Comparison of ENCODE assay signal across 8 cellular contexts in genomic region chr3:67113802-67114407, GRCh38.
DNase-seq lines count a peak whose midpoint lies in the region; ATAC-seq and TF ChIP-seq lines count a peak whose summit lies in the region.

No MANE protein-coding gene starts in this region.

- H4K20me1 ChIP-seq in MM.1S (ENCODE audit: insufficient read depth, low read length), result no peaks in the 10 kb centered on the region
- no peaks in the 10 kb centered on the region for H4K20me1 ChIP-seq in SK-N-SH (ENCODE audit: insufficient read depth)

- H3K79me2 ChIP-seq in MM.1S (ENCODE audit: low read length), result no peaks in the 10 kb centered on the region
- no peaks in the 10 kb centered on the region for H3K79me2 ChIP-seq in SK-N-SH (ENCODE audit: insufficient read depth)

- WGBS in SK-N-SH (ENCODE audit: low lambda C conversion rate), result 3% methylated on average over 5 of the region's 6 CpGs
- 7 to 10% (median 10%) methylated on average over 6 of the region's 6 CpGs for WGBS in psoas muscle, 3 donors

- peak; percentile 99 to 100 for ATAC-seq in activated naive CD4-positive, alpha-beta T cell treated with anti-CD3 and anti-CD28 coated beads, Interleukin-2, amount 50 U/mL, for 72 hours
- ATAC-seq in Right ventricle myocardium superior (ENCODE audit: poor library complexity) (peak; percentile 77), psoas muscle (peak; percentile 61 to 82 (median 69))

- H3K4me1 ChIP-seq in HEK293 (ENCODE audit: control insufficient read depth, insufficient read depth, low read length), result no peaks in the 10 kb centered on the region
- H3K4me1 ChIP-seq in MM.1S (ENCODE audit: low read length), result no peaks in the 10 kb centered on the region
- no peaks in the 10 kb centered on the region for H3K4me1 ChIP-seq in SK-N-SH (ENCODE audit: control insufficient read depth in 1 of 2, insufficient read depth in 2 of 2, low read depth in 1 of 2, low read length in 1 of 2)
- H3K4me1 ChIP-seq in psoas muscle, result no peaks in the 10 kb centered on the region

- no peak overlapping the region for H3K4me3 ChIP-seq in HEK293 (ENCODE audit: low read depth, low read length)
- no peak overlapping the region for H3K4me3 ChIP-seq in MM.1S (ENCODE audit: low read length)
- no peak overlapping the region for H3K4me3 ChIP-seq in SK-N-SH (ENCODE audit: low read depth in 2 of 2, low read length in 1 of 2)
- H3K4me3 ChIP-seq in psoas muscle, result no peak overlapping the region

- no peaks in the 10 kb centered on the region for H3K9me3 Mint-ChIP-seq in activated naive CD4-positive, alpha-beta T cell treated with anti-CD3 and anti-CD28 coated beads, Interleukin-2, amount 50 U/mL, for 72 hours

- H3F3A ChIP-seq in MM.1S (ENCODE audit: insufficient read depth, low read length) (no peaks in the 10 kb centered on the region), SK-N-SH (replicated peaks; ENCODE audit: insufficient read depth) (no peaks in the 10 kb centered on the region)

- H3K27ac Mint-ChIP-seq in activated naive CD4-positive, alpha-beta T cell treated with anti-CD3 and anti-CD28 coated beads, Interleukin-2, amount 50 U/mL, for 72 hours, result no peak overlapping the region

- no peak overlapping the region for H2AFZ ChIP-seq in MM.1S (ENCODE audit: low read length)
- no peak overlapping the region for H2AFZ ChIP-seq in SK-N-SH (ENCODE audit: low read depth)

- CTCF ChIA-PET in HEK293 (lab: Yijun Ruan, JAX), result interaction anchor here (0.5 to 1.6 kb wide), 30 partner anchors 8 to 1858 kb away, joined by 3 to 18 read pairs (median 4); no protein-coding TSS in a partner anchor
- CTCF ChIA-PET in SK-N-SH (lab: Yijun Ruan, JAX), result interaction anchor here (0.5 to 3.5 kb wide), 50 partner anchors 9 to 1847 kb away, joined by 3 to 47 read pairs (median 4); no protein-coding TSS in a partner anchor

- TF ChIP-seq EP300 in SK-N-SH (IDR thresholded peaks at IDR 0.05; ENCODE audit: borderline replicate concordance in 1 of 2, low read depth in 1 of 2, low read length in 1 of 2), result no peak

- peak; percentile 81 for TF ChIP-seq RAD21 in SK-N-SH (IDR thresholded peaks at IDR 0.05; ENCODE audit: low read length)

- POLR2A ChIA-PET in HEK293 (lab: Yijun Ruan, JAX), result no interaction called here
- POLR2A ChIA-PET in SK-N-SH (lab: Yijun Ruan, JAX), result no interaction called here

- H3K9me2 ChIP-seq in MM.1S (replicated peaks; ENCODE audit: insufficient read depth, low read length) (no peaks in the 10 kb centered on the region), SK-N-SH (no peaks in the 10 kb centered on the region)

- intact Hi-C loops in Right ventricle myocardium superior (cut with DNase I) (loop anchor here (10.0 kb wide), 1 partner anchor 1771 kb away; no protein-coding TSS in a partner anchor), psoas muscle (cut with DNase I) (loop anchor here in 1 of 2 donors (10.0 kb wide), 1 partner anchor 139 kb away; no protein-coding TSS in a partner anchor)

- TF ChIP-seq CTCF in GM12873 (IDR thresholded peaks at IDR 0.05; ENCODE audit: insufficient read depth, low read depth, low read length, missing control alignments), result peak; percentile 98
- peak; percentile 70; the same call in 1 of the 2 replicates for TF ChIP-seq CTCF in HEK293 (tag by site-specific recombination; IDR thresholded peaks at IDR 0.05)
- peak; percentile 97 for TF ChIP-seq CTCF in MM.1S (IDR thresholded peaks at IDR 0.05; ENCODE audit: low read length)
- peak; percentile 96 for TF ChIP-seq CTCF in SK-N-SH (IDR thresholded peaks at IDR 0.05)
- TF ChIP-seq CTCF in psoas muscle (IDR thresholded peaks at IDR 0.05), result peak; percentile 71

- H3K36me3 ChIP-seq in HEK293 (ENCODE audit: control insufficient read depth in 2 of 2, insufficient read depth in 1 of 2, low read length in 2 of 2), result no peaks in the 10 kb centered on the region
- H3K36me3 ChIP-seq in MM.1S (replicated peaks; ENCODE audit: insufficient read depth, low read length), result no peaks in the 10 kb centered on the region
- H3K36me3 ChIP-seq in SK-N-SH (replicated peaks in 1 of 2; ENCODE audit: control insufficient read depth in 1 of 2, insufficient read depth in 2 of 2, low read length in 1 of 2), result no peaks in the 10 kb centered on the region
- no peaks in the 10 kb centered on the region for H3K36me3 ChIP-seq in psoas muscle (ENCODE audit: insufficient read depth in 1 of 2, low read depth in 1 of 2)

- H3K36me3 Mint-ChIP-seq in activated naive CD4-positive, alpha-beta T cell treated with anti-CD3 and anti-CD28 coated beads, Interleukin-2, amount 50 U/mL, for 72 hours, result no peaks in the 10 kb centered on the region

- H3K9me3 ChIP-seq in HEK293 (ENCODE audit: control insufficient read depth, insufficient read depth, low read depth, low read length) (no peaks in the 10 kb centered on the region), MM.1S (replicated peaks; ENCODE audit: insufficient read depth, low read length) (no peaks in the 10 kb centered on the region), SK-N-SH (no peaks in the 10 kb centered on the region), psoas muscle (no peaks in the 10 kb centered on the region)

- H3K4me2 ChIP-seq in MM.1S (ENCODE audit: low read depth, low read length) (no peak overlapping the region), SK-N-SH (no peak overlapping the region)

- H3K9ac ChIP-seq in MM.1S (ENCODE audit: low read length), result no peak overlapping the region
- H3K9ac ChIP-seq in SK-N-SH, result no peak overlapping the region

- H3K27me3 ChIP-seq in MM.1S (replicated peaks; ENCODE audit: insufficient read depth, low read length) (no peaks in the 10 kb centered on the region), SK-N-SH (ENCODE audit: insufficient read depth) (no peaks in the 10 kb centered on the region), psoas muscle (ENCODE audit: insufficient read depth in 3 of 3, low read length in 2 of 3) (no peaks in the 10 kb centered on the region)

- no peak overlapping the region for H3K27ac ChIP-seq in HEK293 (ENCODE audit: extremely low read depth, low read depth, low read length)
- H3K27ac ChIP-seq in MM.1S (ENCODE audit: low read length), result no peak overlapping the region
- no peak overlapping the region for H3K27ac ChIP-seq in SK-N-SH (ENCODE audit: low read depth in 2 of 2, low read length in 1 of 2)
- no peak overlapping the region for H3K27ac ChIP-seq in psoas muscle

- DNase-seq in MM.1S (peak; percentile 83), SK-N-SH (peak; percentile 48), Right ventricle myocardium superior (peak; percentile 70), psoas muscle (peak; percentile 41 to 59), DMS79 (lab: John Stamatoyannopoulos, UW) (no peak)
- peak; percentile 82 to 84 for DNase-seq in activated naive CD4-positive, alpha-beta T cell treated with anti-CD3 and anti-CD28 coated beads, Interleukin-2, amount 50 U/mL, for 72 hours (ENCODE audit: low spot score in 2 of 2)

TF ChIP-seq in HEK293, 187 proteins besides CTCF, POLR2A, EP300 and RAD21 (continues in another document):
- TF ChIP-seq ZNF2 (tag by site-specific recombination; IDR thresholded peaks at IDR 0.05) (peak; percentile 97), ZNF174 (tag by site-specific recombination; IDR thresholded peaks at IDR 0.05) (no peak), ZNF629 (tag by site-specific recombination; IDR thresholded peaks at IDR 0.05) (no peak)

TF ChIP-seq in SK-N-SH, 30 proteins besides CTCF, POLR2A, EP300 and RAD21 (continues in another document):
- TF ChIP-seq ZBTB33 (IDR thresholded peaks at IDR 0.05; ENCODE audit: borderline replicate concordance, low read depth), result no peak
- TF ChIP-seq FOXJ3 (CRISPR knock-in tag; IDR thresholded peaks at IDR 0.05), result no peak
- no peak for TF ChIP-seq TEAD4 (IDR thresholded peaks at IDR 0.05; ENCODE audit: borderline replicate concordance, insufficient read depth)
- peak; percentile 25; the same call in 1 of the 2 replicates for TF ChIP-seq JUND (IDR thresholded peaks at IDR 0.05)
- 0 out of 2 replicates have a peak, but pooled peaks have one; percentile 37 for TF ChIP-seq MAX (IDR thresholded peaks at IDR 0.05; ENCODE audit: low read depth)
- peak; percentile 90 for TF ChIP-seq SMC3 (IDR thresholded peaks at IDR 0.05; ENCODE audit: low read depth, low read length)
- 0 out of 2 replicates have a peak, but pooled peaks have one; percentile 53 for TF ChIP-seq SIN3A (IDR thresholded peaks at IDR 0.05; ENCODE audit: borderline replicate concordance, low read depth, low read length)
- TF ChIP-seq CHD2 (IDR thresholded peaks at IDR 0.05; ENCODE audit: low read length, partially characterized antibody), result no peak
- TF ChIP-seq USF2 (IDR thresholded peaks at IDR 0.05; ENCODE audit: borderline replicate concordance, low read depth, low read length), result no peak
- no peak for TF ChIP-seq TAF1 (IDR thresholded peaks at IDR 0.05; ENCODE audit: borderline replicate concordance, low read depth, low read length)
